In the genomic region with DNA sequence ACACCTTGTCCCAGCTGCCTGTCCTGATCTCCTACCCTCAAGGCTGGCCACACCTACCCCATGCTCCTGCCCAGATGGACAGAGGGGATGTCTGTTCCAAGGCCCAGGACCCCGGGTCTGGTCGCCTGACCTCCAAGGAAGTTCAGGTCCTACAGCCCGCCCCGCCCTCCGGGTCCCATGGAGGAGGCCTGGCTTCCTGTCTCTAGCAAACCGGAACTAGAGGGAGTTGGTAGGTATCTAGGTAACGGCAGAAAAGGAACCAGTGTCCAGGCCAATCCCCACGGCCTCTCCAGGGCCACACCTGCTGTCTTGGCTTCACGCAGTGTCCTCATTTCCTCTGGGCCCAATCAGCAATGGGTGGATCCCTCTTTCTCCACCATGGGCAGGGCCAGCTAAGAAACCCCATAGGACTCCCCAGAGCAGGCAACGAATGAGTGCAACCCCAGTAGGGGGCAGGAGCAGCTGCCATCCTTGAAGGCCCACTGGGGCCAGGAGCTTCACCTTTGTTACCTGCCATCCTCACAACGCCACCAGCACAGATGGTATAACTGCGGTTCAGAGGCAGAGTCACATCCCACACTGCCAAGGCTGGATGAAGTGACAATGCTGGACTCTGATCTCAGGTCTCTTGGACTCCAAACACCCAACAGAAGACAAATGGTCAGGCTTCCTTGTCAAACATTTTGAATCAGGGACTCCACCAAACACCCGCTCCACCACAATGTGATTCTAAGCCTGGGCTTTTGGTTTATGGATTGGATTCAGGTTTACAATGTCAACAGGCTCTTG, we compare ENCODE assay signal across 9 cellular contexts. TPM values are rescaled to one million over a fixed set of nuclear protein-coding genes. Genes with fewer than 3 reads are reported as not detected.
DNase-seq lines count a peak whose midpoint lies in the region; ATAC-seq and TF ChIP-seq lines count a peak whose summit lies in the region.
"Had no signal": no experiment of that assay in that cellular context is flagged by ENCODE, and none has a peak within 500 bp of the region (broad histone marks: within the 10 kb centered on the region; RNA-seq: fewer than 3 reads in every experiment).

No MANE protein-coding gene starts in this region.

- no peaks in the 10 kb centered on the region for H3K9me3 ChIP-seq in WERI-Rb-1 (ENCODE audit: severe bottlenecking)
- no peaks in the 10 kb centered on the region for H3K9me3 ChIP-seq in tibial artery
- H3K9me3 ChIP-seq: SJCRH30 had no signal

- intact Hi-C loops in tibial artery (cut with DNase I; ENCODE audit: low total_unique reads): no loop called here

- TF ChIP-seq CTCF in WERI-Rb-1 (IDR thresholded peaks at IDR 0.05; ENCODE audit: low read depth, low read length) (peak; percentile 46), tibial artery (IDR thresholded peaks at IDR 0.05) (no peak)

- peaks cover 55% of the 10 kb centered on the region for H3K4me1 Mint-ChIP-seq in activated naive CD4-positive, alpha-beta T cell treated with anti-CD3 and anti-CD28 coated beads, Interleukin-2, amount 50 U/mL, for 24 hours
- H3K4me1 Mint-ChIP-seq in immature natural killer cell: peaks cover 75 to 80% of the 10 kb centered on the region in 2 donors

- H3K27me3 ChIP-seq in WERI-Rb-1 (ENCODE audit: insufficient read depth, low read depth, severe bottlenecking): no peaks in the 10 kb centered on the region
- no peaks in the 10 kb centered on the region for H3K27me3 ChIP-seq in tibial artery
- H3K27me3 ChIP-seq: SJCRH30 had no signal

- peak overlapping the region; percentile 63 for H3K4me3 Mint-ChIP-seq in activated naive CD4-positive, alpha-beta T cell treated with anti-CD3 and anti-CD28 coated beads, Interleukin-2, amount 50 U/mL, for 24 hours
- peak overlapping the region; percentile 24 to 65 (median 56) for H3K4me3 Mint-ChIP-seq in immature natural killer cell

- H3K4me1 ChIP-seq in tibial artery: peaks cover 23 to 58% (median 50%) of the 10 kb centered on the region in 4 donors

- no peak for DNase-seq in activated naive CD4-positive, alpha-beta T cell treated with anti-CD3 and anti-CD28 coated beads, Interleukin-2, amount 50 U/mL, for 16 hours
- DNase-seq in WERI-Rb-1 (peak; percentile 40), immature natural killer cell (no peak), ureter (ENCODE audit: low spot score) (peak; percentile 76), SHP77 (lab: John Stamatoyannopoulos, UW) (no peak), tibial artery (no peak)
- DNase-seq: SJCRH30 had no signal

- H3K27ac ChIP-seq in WERI-Rb-1 (peak overlapping the region; percentile 55), tibial artery (no peak overlapping the region)
- H3K27ac ChIP-seq: SJCRH30 had no signal

- H3K4me3 ChIP-seq in WERI-Rb-1 (ENCODE audit: low read depth, low read length) (no peak overlapping the region), tibial artery (no peak overlapping the region)
- H3K4me3 ChIP-seq: SJCRH30 had no signal

- no peaks in the 10 kb centered on the region for H3K9me3 Mint-ChIP-seq in activated naive CD4-positive, alpha-beta T cell treated with anti-CD3 and anti-CD28 coated beads, Interleukin-2, amount 50 U/mL, for 24 hours
- H3K9me3 Mint-ChIP-seq in immature natural killer cell: no peaks in the 10 kb centered on the region

- H3K36me3 Mint-ChIP-seq in activated naive CD4-positive, alpha-beta T cell treated with anti-CD3 and anti-CD28 coated beads, Interleukin-2, amount 50 U/mL, for 24 hours: no peaks in the 10 kb centered on the region
- peaks cover 0 to 15% (median under 1%) of the 10 kb centered on the region in 3 donors for H3K36me3 Mint-ChIP-seq in immature natural killer cell

- no peak for ATAC-seq in GM21360 (IDR thresholded peaks at IDR 0.05; ENCODE audit: unreplicated experiment)

- H3K27me3 Mint-ChIP-seq in activated naive CD4-positive, alpha-beta T cell treated with anti-CD3 and anti-CD28 coated beads, Interleukin-2, amount 50 U/mL, for 24 hours: no peaks in the 10 kb centered on the region
- peaks cover 4 to 17% (median 13%) of the 10 kb centered on the region in 3 donors for H3K27me3 Mint-ChIP-seq in immature natural killer cell (ENCODE audit: low read depth in 3 of 3)

- H3K36me3 ChIP-seq in WERI-Rb-1 (peaks cover 12% of the 10 kb centered on the region), tibial artery (peaks cover 29 to 43% (median 32%) of the 10 kb centered on the region in 3 donors)

- H3K27ac Mint-ChIP-seq in activated naive CD4-positive, alpha-beta T cell treated with anti-CD3 and anti-CD28 coated beads, Interleukin-2, amount 50 U/mL, for 24 hours: peak overlapping the region; percentile 90
- peak overlapping the region; percentile 80 to 92 (median 88) for H3K27ac Mint-ChIP-seq in immature natural killer cell

RNA-seq across cellular contexts. Expression of a gene that starts 25.1 kb away (rescaled TPM):
- polyA plus RNA-seq in immature natural killer cell: 1,000 to 10,000 TPM in 1 of 3 donors, 100 to 1,000 TPM in 2; 528 to 1,271 (median 768) TPM
- 2,124 TPM for total RNA-seq in ureter

RNA-seq across cellular contexts. Expression of a gene that starts 31.5 kb away (rescaled TPM):
- polyA plus RNA-seq in immature natural killer cell: 10 to 100 TPM in 2 of 3 donors, 1 to 10 TPM in 1; 9.7 to 26.4 (median 11.3) TPM
- 114 TPM for total RNA-seq in ureter

RNA-seq across cellular contexts. Expression of a gene that starts 39.5 kb away (rescaled TPM):
- polyA plus RNA-seq in immature natural killer cell: 100 to 1,000 TPM; 132 to 310 (median 240) TPM
- total RNA-seq in ureter: 166 TPM

Comparison
In these comparisons a context has a peak if more than half of its experiments do, and no peak if none do; other contexts are left out.
1. DNase-seq: peak in WERI-Rb-1 (single experiment) and ureter (single experiment); none in activated naive CD4-positive, alpha-beta T cell treated with anti-CD3 and anti-CD28 coated beads, Interleukin-2, amount 50 U/mL, for 16 hours (single experiment), immature natural killer cell (0 of 3), SHP77 (0 of 2) and tibial artery (0 of 2).